Comparison of ENCODE assay signal across 10 cellular contexts in the genomic region with DNA sequence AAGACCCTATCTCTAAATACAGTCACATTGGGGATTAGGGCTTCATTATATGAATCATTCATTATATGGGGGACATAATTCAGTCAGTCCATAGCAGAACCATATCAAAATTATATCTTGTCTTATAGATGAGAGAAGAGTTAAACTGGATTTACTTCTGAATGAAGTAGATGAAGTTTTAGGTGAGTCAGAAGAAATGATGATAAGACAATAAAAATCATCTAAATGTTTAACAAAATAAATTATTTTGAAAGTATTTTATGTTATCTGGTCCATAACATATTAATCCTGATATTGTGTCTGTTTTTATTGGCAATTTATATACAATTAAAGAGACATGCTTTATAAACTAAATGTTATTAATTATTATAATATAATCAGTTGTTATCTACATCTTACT.
"Had no signal": no experiment of that assay in that cellular context is flagged by ENCODE, and none has a peak within 500 bp of the region (broad histone marks: within the 10 kb centered on the region; RNA-seq: fewer than 3 reads in every experiment).

No MANE protein-coding gene starts in this region.

- H3K4me3 Mint-ChIP-seq: HFFc6 had no signal

- DNase-seq: GM23248, GOT3, H7, HFFc6, IMR-90, KBM-7 had no signal

- H3K4me1 ChIP-seq: HAP-1 had no signal

- H3K9me3 ChIP-seq: HAP-1 had no signal

- ATAC-seq: HCT116 had no signal

- H2AFZ ChIP-seq: GM23248 had no signal

- H3K9me3 Mint-ChIP-seq: HFFc6 had no signal

- H3K27ac Mint-ChIP-seq: HFFc6 had no signal

- H3K4me2 ChIP-seq: KMS-11 had no signal

- H3K36me3 ChIP-seq: HAP-1 had no signal

- H3K4me3 ChIP-seq: GM23248, HAP-1 had no signal

- H3K9ac ChIP-seq: GM23248, KMS-11 had no signal

- H3K27ac ChIP-seq: GM23248, HL-60, KMS-11 had no signal
